Comparison of ENCODE assay signal across 8 cellular contexts in genomic region chr13:45417790-45418534, GRCh38. TPM values are rescaled to one million over a fixed set of nuclear protein-coding genes. Genes with fewer than 3 reads are reported as not detected.
A peak's percentile ranks its signal among the peaks of the same experiment; 100 is the strongest.
DNase-seq lines count a peak whose midpoint lies in the region; ATAC-seq and TF ChIP-seq lines count a peak whose summit lies in the region.

A gene with protein sequence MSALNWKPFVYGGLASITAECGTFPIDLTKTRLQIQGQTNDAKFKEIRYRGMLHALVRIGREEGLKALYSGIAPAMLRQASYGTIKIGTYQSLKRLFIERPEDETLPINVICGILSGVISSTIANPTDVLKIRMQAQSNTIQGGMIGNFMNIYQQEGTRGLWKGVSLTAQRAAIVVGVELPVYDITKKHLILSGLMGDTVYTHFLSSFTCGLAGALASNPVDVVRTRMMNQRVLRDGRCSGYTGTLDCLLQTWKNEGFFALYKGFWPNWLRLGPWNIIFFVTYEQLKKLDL (minus strand): TSS chr13:45418373. CDS start chr13:45411425, 6,948 bp downstream.

- H3K4me3 ChIP-seq in parathyroid adenoma (ENCODE audit: low read depth, low read length) (peak within 1 kb of the TSS; percentile 80), tibial artery (peak within 1 kb of the TSS; percentile 62 to 86)

- no peaks in the 10 kb centered on the region for H3K36me3 ChIP-seq in parathyroid adenoma (ENCODE audit: control insufficient read depth, insufficient read depth, low read length)
- no peaks in the 10 kb centered on the region for H3K36me3 ChIP-seq in tibial artery

- peak within 1 kb of the TSS; percentile 81 for H3K4me2 ChIP-seq in parathyroid adenoma (ENCODE audit: low read length)

- TF ChIP-seq CTCF in GM10248 (IDR thresholded peaks at IDR 0.05; ENCODE audit: control extremely low read depth, extremely low read depth, low read depth, missing control alignments) (no peak), parathyroid adenoma (IDR thresholded peaks at IDR 0.05) (no peak), tibial artery (IDR thresholded peaks at IDR 0.05) (no peak)

- no peaks in the 10 kb centered on the region for H3K79me2 ChIP-seq in parathyroid adenoma

- DNase-seq in GM10248 (ENCODE audit: extremely low spot score) (peak; percentile 92), NCI-H1092 (lab: John Stamatoyannopoulos, UW) (peak; percentile 68), SW 1271 (lab: John Stamatoyannopoulos, UW) (peak; percentile 87 to 93), Right ventricle myocardium superior (peak; percentile 97), tibial artery (peak; percentile 95 to 97)
- DNase-seq in activated naive CD8-positive, alpha-beta T cell treated with anti-CD3 and anti-CD28 coated beads, Interleukin-2, amount 50 U/mL, for 16 hours (ENCODE audit: low read depth, low spot score), result peak; percentile 86

- POLR2A ChIA-PET in GM10248 (lab: Yijun Ruan, JAX), result interaction anchor here (0.6 to 1.1 kb wide), 7 partner anchors 15 to 1126 kb away, joined by 3 to 10 read pairs (median 5); partner anchors contain the start of gene TPT1

- H3K4me1 ChIP-seq in parathyroid adenoma (no peaks in the 10 kb centered on the region), tibial artery (peaks cover 0 to 34% (median 22%) of the 10 kb centered on the region in 4 donors)

- CTCF ChIA-PET in GM10248 (lab: Yijun Ruan, JAX), result interaction anchor here (0.8 to 2.9 kb wide), 7 partner anchors 10 to 50 kb away, joined by 3 to 11 read pairs (median 4); no protein-coding TSS in a partner anchor

- no peaks in the 10 kb centered on the region for H3K27me3 ChIP-seq in parathyroid adenoma (ENCODE audit: control insufficient read depth, insufficient read depth, low read length)
- no peaks in the 10 kb centered on the region for H3K27me3 ChIP-seq in tibial artery

- H3K27ac ChIP-seq in parathyroid adenoma (peak within 1 kb of the TSS; percentile 70), tibial artery (peak within 1 kb of the TSS; percentile 80 to 82)

- H3K9ac ChIP-seq in parathyroid adenoma, result no peak within 1 kb of the TSS

- ATAC-seq in HG02571 (IDR thresholded peaks at IDR 0.05; ENCODE audit: unreplicated experiment) (peak; percentile 93), Right ventricle myocardium superior (ENCODE audit: poor library complexity) (peak; percentile 97)

- intact Hi-C loops in Right ventricle myocardium superior (cut with DNase I) (loop anchor here (5.0 kb wide), 1 partner anchor 49 kb away; no protein-coding TSS in a partner anchor), tibial artery (cut with DNase I; ENCODE audit: low total_unique reads) (loop anchor here (1.0 kb wide), 1 partner anchor 46 kb away; the partner anchor contains the start of gene COG3)

- H3K9me3 ChIP-seq in parathyroid adenoma (ENCODE audit: control insufficient read depth, low read length), result no peaks in the 10 kb centered on the region
- H3K9me3 ChIP-seq in tibial artery, result no peaks in the 10 kb centered on the region

- peak within 1 kb of the TSS; percentile 90 for H2AFZ ChIP-seq in parathyroid adenoma

RNA-seq across cellular contexts. Expression of the gene that starts here (rescaled TPM):
- total RNA-seq in Right ventricle myocardium superior, result 142 TPM

Comparison
In these comparisons a context has a peak if more than half of its experiments do, and no peak if none do; other contexts are left out.
1. Peak in every context shown above with its lines: DNase-seq, ATAC-seq, H3K4me3 ChIP-seq and H3K27ac ChIP-seq.